ENCODE assay signal across 8 cellular contexts in the genomic region with DNA sequence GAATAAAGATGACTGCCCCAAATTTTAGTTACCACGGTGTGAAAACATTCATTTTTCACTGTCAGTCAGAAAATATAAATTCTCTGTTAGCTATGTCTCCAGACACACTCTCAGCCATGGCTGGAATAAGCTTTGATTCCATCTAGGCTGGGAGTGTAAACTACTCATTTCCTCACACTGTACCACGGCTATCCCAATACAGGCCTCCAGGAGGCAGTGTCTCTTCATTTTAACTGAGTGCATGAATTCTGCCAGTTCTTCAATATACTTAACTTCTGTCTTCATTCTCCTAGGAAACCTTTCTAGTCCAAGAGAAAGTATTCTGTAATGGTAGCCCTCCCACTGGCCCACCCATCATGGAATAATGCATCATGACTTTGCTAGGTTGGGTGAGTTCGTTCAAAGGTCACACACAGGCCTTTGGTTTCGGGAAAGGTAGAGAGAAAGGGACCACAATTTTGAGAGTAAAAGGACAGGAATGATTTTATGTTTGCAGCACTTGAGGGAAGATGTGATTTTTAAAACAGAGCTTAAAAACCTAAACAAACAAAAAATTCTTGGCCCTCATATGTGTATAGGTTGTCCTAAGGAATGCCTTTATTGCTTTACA.
A peak's percentile ranks its signal among the peaks of the same experiment; 100 is the strongest.
DNase-seq lines count a peak whose midpoint lies in the region; ATAC-seq, FAIRE-seq and TF ChIP-seq lines count a peak whose summit lies in the region.

No MANE protein-coding gene starts in this region.

- H3K9me3 Mint-ChIP-seq in neural progenitor cell = no peaks in the 10 kb centered on the region

- H3K36me3 ChIP-seq in HAP-1 (replicated peaks) (no peaks in the 10 kb centered on the region), neural progenitor cell (no peaks in the 10 kb centered on the region)

- TF ChIP-seq CTCF in neural progenitor cell (IDR thresholded peaks at IDR 0.05) = peak; percentile 94

- no peaks in the 10 kb centered on the region for H3F3A ChIP-seq in neural progenitor cell (ENCODE audit: low read depth)

- H3K4me1 ChIP-seq in HAP-1 (no peaks in the 10 kb centered on the region), neural progenitor cell (no peaks in the 10 kb centered on the region)

- no peak overlapping the region for H3K9ac ChIP-seq in neural progenitor cell

- peaks cover 15% of the 10 kb centered on the region for H3K27me3 Mint-ChIP-seq in neural progenitor cell (ENCODE audit: insufficient read depth, low read depth)

- no peaks in the 10 kb centered on the region for H3K79me2 ChIP-seq in neural progenitor cell (ENCODE audit: low read depth)

- peak; percentile 66 for FAIRE-seq in A204.1 (lab: Jason Lieb, UNC)

- no peak overlapping the region for H3K4me3 Mint-ChIP-seq in neural progenitor cell

- H3K36me3 Mint-ChIP-seq in neural progenitor cell = no peaks in the 10 kb centered on the region

- H3K27me3 ChIP-seq in HAP-1 (ENCODE audit: low read depth) (no peaks in the 10 kb centered on the region), neural progenitor cell (no peaks in the 10 kb centered on the region)

- no peak overlapping the region for H2AFZ ChIP-seq in neural progenitor cell (replicated peaks)

- no peak overlapping the region for H3K27ac Mint-ChIP-seq in neural progenitor cell

- ATAC-seq in HG03460 (IDR thresholded peaks at IDR 0.05; ENCODE audit: unreplicated experiment) = no peak

- no peak overlapping the region for H3K4me2 ChIP-seq in neural progenitor cell

- H3K4me1 Mint-ChIP-seq in neural progenitor cell = no peaks in the 10 kb centered on the region

- H3K4me3 ChIP-seq in HAP-1 (no peak overlapping the region), neural progenitor cell (no peak overlapping the region)

- H4K20me1 ChIP-seq in neural progenitor cell (ENCODE audit: low read depth) = no peaks in the 10 kb centered on the region

- in situ Hi-C loops in HAP-1 (cut with MboI; ENCODE audit: low sequenced_read_pairs) = loop anchor here (10.0 kb wide), 1 partner anchor 143 kb away; no protein-coding TSS in a partner anchor

- DNase-seq in GM03348 (ENCODE audit: low spot score) = peak; percentile 74
- peak; percentile 38 to 78 for DNase-seq in HAP-1 (ENCODE audit: low spot score in 2 of 2)
- peak; percentile 51 for DNase-seq in LHCN-M2 (ENCODE audit: low read depth)
- peak; percentile 64 for DNase-seq in UCSD-AML1 (lab: John Stamatoyannopoulos, UW; ENCODE audit: unreplicated experiment)
- peak; percentile 38 for DNase-seq in fibroblast of peridontal ligament (ENCODE audit: extremely low read depth)
- peak; percentile 67 for DNase-seq in neural progenitor cell (ENCODE audit: low spot score)

- H3K27ac ChIP-seq in neural progenitor cell = no peak overlapping the region

- H3K9me3 ChIP-seq in HAP-1 = no peaks in the 10 kb centered on the region
- H3K9me3 ChIP-seq in neural progenitor cell (ENCODE audit: low read depth) = no peaks in the 10 kb centered on the region
